Comparison of ENCODE assay signal across 20 cellular contexts in the genomic region with DNA sequence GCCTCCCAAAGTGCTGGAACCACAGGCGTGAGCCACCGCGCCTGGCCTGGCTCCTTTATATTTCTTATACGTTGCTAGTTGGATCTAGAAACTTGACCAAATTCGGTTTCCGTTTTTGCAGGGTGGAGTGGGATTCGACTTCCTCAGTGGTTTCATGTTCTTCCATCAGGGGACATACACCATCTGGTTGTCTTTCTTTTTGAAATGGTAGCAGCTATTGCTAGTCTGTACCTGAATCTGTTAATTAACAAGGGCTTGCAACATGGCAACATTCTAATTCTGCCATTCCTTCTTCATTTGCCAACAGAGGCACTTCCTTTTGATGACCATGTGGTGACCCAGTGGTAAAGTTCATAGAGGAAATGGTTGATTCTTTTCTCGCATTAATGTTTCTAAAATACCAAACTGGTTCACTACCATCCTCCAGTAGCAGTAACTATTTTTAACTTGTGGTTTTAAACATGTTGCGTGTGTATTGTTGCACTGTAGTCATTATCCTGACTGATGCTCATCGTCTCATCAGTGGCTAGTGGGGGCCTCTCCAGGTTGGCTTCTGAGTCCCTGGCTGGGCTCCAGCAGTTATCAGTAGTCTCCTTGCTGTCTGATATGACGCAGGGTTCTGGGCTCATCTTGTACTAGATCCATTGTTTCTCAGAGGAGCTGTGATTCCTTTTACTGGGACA.
DNase-seq lines count a peak whose midpoint lies in the region; ATAC-seq and TF ChIP-seq lines count a peak whose summit lies in the region.
"Had no signal": no experiment of that assay in that cellular context is flagged by ENCODE, and none has a peak within 500 bp of the region (broad histone marks: within the 10 kb centered on the region; RNA-seq: fewer than 3 reads in every experiment).

No MANE protein-coding gene starts in this region.

- DNase-seq in AG10803 (ENCODE audit: low read depth) (peak; percentile 30), CD14-positive monocyte (ENCODE audit: low spot score) (no peak), NCI-H2171 (lab: John Stamatoyannopoulos, UW) (peak; percentile 4), brain microvascular endothelial cell (peak; percentile 38), SK-N-DZ (ENCODE audit: low spot score) (no peak), NCI-H1092 treated with DMSO at 0.1 percent for 48 hours (lab: John Stamatoyannopoulos, UW) (no peak), cerebellar cortex (ENCODE audit: low spot score) (no peak)
- DNase-seq: activated CD4-positive, alpha-beta T cell treated with anti-CD3 and anti-CD28 coated beads, Interleukin-2, amount 50 U/mL, for 1 hour; BE2C; dermis blood vessel endothelial cell; DND-41; erythroblast; MG63; NCI-H2107; NCI-H748 treated with DMSO at 0.1 percent for 48 hours; stimulated activated CD4-positive, alpha-beta T cell treated with anti-CD3 and anti-CD28 coated beads, Interleukin-4, amount 100 ng/mL, for 1 hour; stimulated activated CD8-positive, alpha-beta memory T cell treated with anti-CD3 and anti-CD28 coated beads, Interleukin-4, amount 100 ng/mL, for 48 hours had no signal

- H3K27ac ChIP-seq in brain microvascular endothelial cell: no peak overlapping the region

- H3K36me3 ChIP-seq in brain microvascular endothelial cell (replicated peaks): peaks cover 7% of the 10 kb centered on the region

- H3K27me3 ChIP-seq in brain microvascular endothelial cell (replicated peaks): no peaks in the 10 kb centered on the region
- H3K27me3 ChIP-seq: BE2C, MG63 had no signal

- peaks cover 35 to 41% of the 10 kb centered on the region in 2 donors for H3K36me3 Mint-ChIP-seq in CD14-positive monocyte

- H3K27me3 Mint-ChIP-seq in CD14-positive monocyte (ENCODE audit: low read depth in 3 of 3): peaks cover 1 to 5% (median 4%) of the 10 kb centered on the region in 3 donors

- H3K4me1 Mint-ChIP-seq in CD14-positive monocyte: peaks cover 26% of the 10 kb centered on the region

- peaks cover 0 to 7% (median 1%) of the 10 kb centered on the region in 7 donors for H3K9me3 Mint-ChIP-seq in CD14-positive monocyte
- H3K9me3 Mint-ChIP-seq: activated T-helper 1 cell treated with anti-CD3 and anti-CD28 coated beads, Interleukin-12 subunit alpha, Interleukin-12 subunit beta, Interleukin-2, Interleukin-4 antibody, amounts not matched to agents 30 ng/mL and 10 ng/mL and 1 ng/mL, durations not matched to agents 14 hours and 24 hours and 36 hours had no signal

- TF ChIP-seq CTCF in AG10803 (conservative IDR thresholded peaks at IDR 0.05; ENCODE audit: low read length): no peak
- no peak for TF ChIP-seq CTCF in CD14-positive monocyte (IDR thresholded peaks at IDR 0.05)
- no peak for TF ChIP-seq CTCF in brain microvascular endothelial cell (IDR thresholded peaks at IDR 0.05; ENCODE audit: low read depth, low read length, missing control alignments)

- no peak overlapping the region for H3K4me3 ChIP-seq in AG10803 (ENCODE audit: low read length)
- H3K4me3 ChIP-seq in brain microvascular endothelial cell (ENCODE audit: low read depth, low read length): no peak overlapping the region
- H3K4me3 ChIP-seq: MG63 had no signal

- no peak overlapping the region for H3K4me3 Mint-ChIP-seq in CD14-positive monocyte
- H3K4me3 Mint-ChIP-seq: activated T-helper 1 cell treated with anti-CD3 and anti-CD28 coated beads, Interleukin-12 subunit alpha, Interleukin-12 subunit beta, Interleukin-2, Interleukin-4 antibody, amounts not matched to agents 30 ng/mL and 10 ng/mL and 1 ng/mL, durations not matched to agents 14 hours and 24 hours and 36 hours had no signal

- intact Hi-C loops in CD14-positive monocyte (cut with micrococcal nuclease): no loop called here

- peak overlapping the region; percentile 26 to 87 (median 64) for H3K27ac Mint-ChIP-seq in CD14-positive monocyte
- H3K27ac Mint-ChIP-seq: activated T-helper 1 cell treated with anti-CD3 and anti-CD28 coated beads, Interleukin-12 subunit alpha, Interleukin-12 subunit beta, Interleukin-2, Interleukin-4 antibody, amounts not matched to agents 30 ng/mL and 10 ng/mL and 1 ng/mL, durations not matched to agents 14 hours and 24 hours and 36 hours had no signal

- no peak for ATAC-seq in GM18909 (IDR thresholded peaks at IDR 0.05; ENCODE audit: poor library complexity, unreplicated experiment)
- ATAC-seq: sciatic nerve had no signal

- in situ Hi-C loops in brain microvascular endothelial cell (cut with HindIII; ENCODE audit: low pct_ligation_motif_present, low sequenced_read_pairs): no loop called here

Comparison
In these comparisons a context has a peak if more than half of its experiments do, and no peak if none do; other contexts are left out.
1. DNase-seq: peak in AG10803 (single experiment), NCI-H2171 (single experiment) and brain microvascular endothelial cell (single experiment); none in CD14-positive monocyte (single experiment), SK-N-DZ (single experiment), NCI-H1092 treated with DMSO at 0.1 percent for 48 hours (single experiment) and cerebellar cortex (single experiment).